ENCODE assay signal across 18 cellular contexts in genomic region chr18:50917021-50917420, GRCh38.
"Had no signal": no experiment of that assay in that cellular context is flagged by ENCODE, and none has a peak within 500 bp of the region (broad histone marks: within the 10 kb centered on the region; RNA-seq: fewer than 3 reads in every experiment).

No MANE protein-coding gene starts in this region.

- FAIRE-seq: colon, pancreas had no signal

- H3K4me1 ChIP-seq: breast epithelium, neural progenitor cell, pancreas, testis had no signal

- H3K4me3 ChIP-seq: breast epithelium, lung, neural progenitor cell, pancreas, testis had no signal

- H3K4me3 Mint-ChIP-seq: activated CD4-positive, alpha-beta T cell treated with anti-CD3 and anti-CD28 coated beads, Interleukin-2, amount 10 ng/mL, durations not matched to agents 7 days and 5 days; neural progenitor cell; stimulated activated naive CD8-positive, alpha-beta T cell treated with anti-CD3 and anti-CD28 coated beads, Interleukin-15, amount 100 ng/mL, for 72 hours; T-helper 1 cell treated with Interleukin-12 subunit alpha and Interleukin-12 subunit beta and Interleukin-4 antibody, amounts not matched to agents 30 μg/mL and 1 μg/mL, for 36 hours had no signal

- H3K27me3 Mint-ChIP-seq: activated CD4-positive, alpha-beta T cell treated with anti-CD3 and anti-CD28 coated beads, Interleukin-2, amount 10 ng/mL, durations not matched to agents 7 days and 5 days; stimulated activated naive CD8-positive, alpha-beta T cell treated with anti-CD3 and anti-CD28 coated beads, Interleukin-15, amount 100 ng/mL, for 72 hours had no signal

- H3K4me1 Mint-ChIP-seq: neural progenitor cell had no signal

- H3K27ac ChIP-seq: breast epithelium, neural progenitor cell, pancreas, testis had no signal

- H3K27ac Mint-ChIP-seq: activated CD4-positive, alpha-beta T cell treated with anti-CD3 and anti-CD28 coated beads, Interleukin-2, amount 10 ng/mL, durations not matched to agents 7 days and 5 days; activated naive CD4-positive, alpha-beta T cell treated with anti-CD3 and anti-CD28 coated beads, Interleukin-2, amount 50 U/mL, for 72 hours; neural progenitor cell; T-helper 1 cell treated with Interleukin-12 subunit alpha and Interleukin-12 subunit beta and Interleukin-4 antibody, amounts not matched to agents 30 μg/mL and 1 μg/mL, for 36 hours had no signal

- ATAC-seq: activated naive CD4-positive, alpha-beta T cell treated with anti-CD3 and anti-CD28 coated beads, Interleukin-2, amount 50 U/mL, for 72 hours; left cardiac atrium; pancreas; stimulated activated naive CD8-positive, alpha-beta T cell treated with anti-CD3 and anti-CD28 coated beads, Interleukin-15, amount 100 ng/mL, for 72 hours had no signal

- DNase-seq: activated CD4-positive, alpha-beta T cell treated with anti-CD3 and anti-CD28 coated beads, Interleukin-2, amount 10 ng/mL, durations not matched to agents 7 days and 5 days; activated CD4-positive, CD25-positive, alpha-beta regulatory T cell; activated effector memory CD4-positive, alpha-beta T cell treated with Interleukin-2 at 50 U/mL for 16 hours; amygdala; effector CD4-positive, alpha-beta T cell; hypothalamus; left cardiac atrium; midbrain; pancreas; stimulated activated CD4-positive, alpha-beta T cell treated with anti-CD3 and anti-CD28 coated beads, Interleukin-4, amount 100 ng/mL, for 1 hour; stimulated activated naive CD8-positive, alpha-beta T cell treated with anti-CD3 and anti-CD28 coated beads, Interleukin-15, amount 100 ng/mL, for 72 hours; testis had no signal

- H3K36me3 ChIP-seq: breast epithelium had no signal

- H2AFZ ChIP-seq: neural progenitor cell had no signal

- H3K9me3 Mint-ChIP-seq: activated CD4-positive, alpha-beta T cell treated with anti-CD3 and anti-CD28 coated beads, Interleukin-2, amount 10 ng/mL, durations not matched to agents 7 days and 5 days; activated naive CD4-positive, alpha-beta T cell treated with anti-CD3 and anti-CD28 coated beads, Interleukin-2, amount 50 U/mL, for 72 hours; neural progenitor cell; stimulated activated naive CD8-positive, alpha-beta T cell treated with anti-CD3 and anti-CD28 coated beads, Interleukin-15, amount 100 ng/mL, for 72 hours; T-helper 1 cell treated with Interleukin-12 subunit alpha and Interleukin-12 subunit beta and Interleukin-4 antibody, amounts not matched to agents 30 μg/mL and 1 μg/mL, for 36 hours had no signal

- H3K9ac ChIP-seq: neural progenitor cell had no signal

- H3K9me3 ChIP-seq: breast epithelium, pancreas, testis had no signal

- H3K4me2 ChIP-seq: neural progenitor cell had no signal

- H3K27me3 ChIP-seq: breast epithelium, neural progenitor cell, pancreas, testis had no signal
